In the genomic region with DNA sequence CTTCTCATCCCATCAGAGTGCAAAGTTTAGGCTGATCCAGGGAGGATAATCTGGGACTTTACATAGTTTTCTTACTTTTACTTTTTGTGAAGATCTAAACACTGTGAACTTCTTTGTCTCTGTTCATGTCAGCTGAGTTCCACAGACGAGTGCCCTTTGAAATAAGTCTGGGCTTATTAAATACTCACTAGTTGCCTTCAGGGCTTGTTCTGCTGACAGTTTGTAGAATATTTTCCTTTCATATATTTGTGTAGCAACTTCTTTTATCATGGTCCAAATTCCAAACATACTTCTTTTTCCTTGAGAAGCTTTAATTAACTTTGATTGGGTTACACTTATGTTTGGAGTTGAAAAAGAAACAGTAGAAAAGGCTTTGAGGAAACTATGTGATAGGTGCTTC, we compare ENCODE assay signal across 29 cellular contexts.
"Had no signal": no experiment of that assay in that cellular context is flagged by ENCODE, and none has a peak within 500 bp of the region (broad histone marks: within the 10 kb centered on the region; RNA-seq: fewer than 3 reads in every experiment).

No MANE protein-coding gene starts in this region.

- H3K4me3 Mint-ChIP-seq: activated CD4-positive, alpha-beta T cell treated with anti-CD3 and anti-CD28 coated beads for 36 hours; activated CD4-positive, alpha-beta T cell treated with anti-CD3 and anti-CD28 coated beads, Interleukin-2, amount 10 ng/mL, durations not matched to agents 7 days and 5 days; activated CD8-positive, alpha-beta T cell treated with anti-CD3 and anti-CD28 coated beads, Interleukin-2, amount 10 ng/mL, durations not matched to agents 7 days and 5 days; activated naive CD4-positive, alpha-beta T cell treated with anti-CD3 and anti-CD28 coated beads for 36 hours; activated T-cell treated with anti-CD3 and anti-CD28 coated beads, Interleukin-2, amount 50 U/mL, for 24 hours; brain; T-helper 1 cell treated with Interleukin-12 subunit alpha and Interleukin-12 subunit beta and Interleukin-4 antibody, amounts not matched to agents 30 μg/mL and 1 μg/mL, for 36 hours; T-helper 2 cell treated with Interferon-gamma antibody and Interleukin-4, amounts not matched to agents 5 μg/mL and 100 μg/mL, for 36 hours; WTC11 had no signal

- H3K4me1 Mint-ChIP-seq: activated CD4-positive, alpha-beta T cell treated with anti-CD3 and anti-CD28 coated beads for 36 hours; activated CD4-positive, alpha-beta T cell treated with anti-CD3 and anti-CD28 coated beads, Interleukin-2, amount 10 ng/mL, durations not matched to agents 7 days and 5 days; brain had no signal

- H3K9me3 Mint-ChIP-seq: activated CD4-positive, alpha-beta T cell treated with anti-CD3 and anti-CD28 coated beads, Interleukin-2, amount 10 ng/mL, durations not matched to agents 7 days and 5 days; activated naive CD4-positive, alpha-beta T cell treated with anti-CD3 and anti-CD28 coated beads for 36 hours; activated naive CD4-positive, alpha-beta T cell treated with anti-CD3 and anti-CD28 coated beads, Interleukin-2, amount 50 U/mL, for 72 hours; activated T-cell treated with anti-CD3 and anti-CD28 coated beads, Interleukin-2, amount 50 U/mL, for 24 hours; activated T-helper 2 cell treated with anti-CD3 and anti-CD28 coated beads, Interferon-gamma antibody, Interleukin-2, Interleukin-4, amounts not matched to agents 10 μg/mL and 5 μg/mL and 100 μg/mL, durations not matched to agents 14 hours and 24 hours and 36 hours; T-helper 1 cell treated with Interleukin-12 subunit alpha and Interleukin-12 subunit beta and Interleukin-4 antibody, amounts not matched to agents 30 μg/mL and 1 μg/mL, for 36 hours; T-helper 2 cell treated with Interferon-gamma antibody and Interleukin-4, amounts not matched to agents 5 μg/mL and 100 μg/mL, for 36 hours; WTC11 had no signal

- H3K4me1 ChIP-seq: adrenal gland had no signal

- H3K27ac Mint-ChIP-seq: activated CD4-positive, alpha-beta T cell treated with anti-CD3 and anti-CD28 coated beads for 36 hours; activated CD4-positive, alpha-beta T cell treated with anti-CD3 and anti-CD28 coated beads, Interleukin-2, amount 10 ng/mL, durations not matched to agents 7 days and 5 days; activated CD8-positive, alpha-beta T cell treated with anti-CD3 and anti-CD28 coated beads, Interleukin-2, amount 10 ng/mL, durations not matched to agents 7 days and 5 days; activated naive CD4-positive, alpha-beta T cell treated with anti-CD3 and anti-CD28 coated beads for 36 hours; activated naive CD4-positive, alpha-beta T cell treated with anti-CD3 and anti-CD28 coated beads, Interleukin-2, amount 50 U/mL, for 72 hours; activated T-cell treated with anti-CD3 and anti-CD28 coated beads, Interleukin-2, amount 50 U/mL, for 24 hours; activated T-helper 2 cell treated with anti-CD3 and anti-CD28 coated beads, Interferon-gamma antibody, Interleukin-2, Interleukin-4, amounts not matched to agents 10 μg/mL and 5 μg/mL and 100 μg/mL, durations not matched to agents 14 hours and 24 hours and 36 hours; brain; T-helper 1 cell treated with Interleukin-12 subunit alpha and Interleukin-12 subunit beta and Interleukin-4 antibody, amounts not matched to agents 30 μg/mL and 1 μg/mL, for 36 hours; T-helper 2 cell treated with Interferon-gamma antibody and Interleukin-4, amounts not matched to agents 5 μg/mL and 100 μg/mL, for 36 hours; WTC11 had no signal

- H3K9me3 ChIP-seq: adrenal gland had no signal

- DNase-seq: activated CD4-positive, alpha-beta T cell treated with anti-CD3 and anti-CD28 coated beads for 36 hours; activated CD4-positive, alpha-beta T cell treated with anti-CD3 and anti-CD28 coated beads, Interleukin-2, amount 10 ng/mL, durations not matched to agents 7 days and 5 days; activated CD4-positive, alpha-beta T cell treated with anti-CD3 and anti-CD28 coated beads, Interleukin-2, amount 50 U/mL, for 48 hours; activated CD8-positive, alpha-beta T cell treated with anti-CD3 and anti-CD28 coated beads, Interleukin-2, amount 10 ng/mL, durations not matched to agents 7 days and 5 days; activated gamma-delta T cell; activated naive CD4-positive, alpha-beta T cell treated with anti-CD3 and anti-CD28 coated beads for 36 hours; activated T-cell treated with anti-CD3 and anti-CD28 coated beads, Interleukin-2, amount 50 U/mL, for 24 hours; adrenal gland; caudate nucleus; cerebellar nuclear complex; MM.1S; MV-4-11; NCI-H1092; NCI-H1436 treated with DMSO at 0.1 percent for 48 hours; NCI-H1694 treated with DMSO at 0.1 percent for 48 hours; NCI-H2029; NCI-H2107; NCI-H2171; NCI-H510A; NCI-H526; NCI-H748 treated with DMSO at 0.1 percent for 48 hours; PC-9; SIG-M5 had no signal

- H3K36me3 Mint-ChIP-seq: activated naive CD4-positive, alpha-beta T cell treated with anti-CD3 and anti-CD28 coated beads, Interleukin-2, amount 50 U/mL, for 72 hours; brain; WTC11 had no signal

- H3K36me3 ChIP-seq: adrenal gland had no signal

- H3K27me3 Mint-ChIP-seq: activated CD4-positive, alpha-beta T cell treated with anti-CD3 and anti-CD28 coated beads for 36 hours; activated CD4-positive, alpha-beta T cell treated with anti-CD3 and anti-CD28 coated beads, Interleukin-2, amount 10 ng/mL, durations not matched to agents 7 days and 5 days; brain had no signal

- H3K27me3 ChIP-seq: adrenal gland had no signal

- H3K4me3 ChIP-seq: adrenal gland, PC-9 had no signal
